ENCODE assay signal across 1 cellular context in the genomic region with DNA sequence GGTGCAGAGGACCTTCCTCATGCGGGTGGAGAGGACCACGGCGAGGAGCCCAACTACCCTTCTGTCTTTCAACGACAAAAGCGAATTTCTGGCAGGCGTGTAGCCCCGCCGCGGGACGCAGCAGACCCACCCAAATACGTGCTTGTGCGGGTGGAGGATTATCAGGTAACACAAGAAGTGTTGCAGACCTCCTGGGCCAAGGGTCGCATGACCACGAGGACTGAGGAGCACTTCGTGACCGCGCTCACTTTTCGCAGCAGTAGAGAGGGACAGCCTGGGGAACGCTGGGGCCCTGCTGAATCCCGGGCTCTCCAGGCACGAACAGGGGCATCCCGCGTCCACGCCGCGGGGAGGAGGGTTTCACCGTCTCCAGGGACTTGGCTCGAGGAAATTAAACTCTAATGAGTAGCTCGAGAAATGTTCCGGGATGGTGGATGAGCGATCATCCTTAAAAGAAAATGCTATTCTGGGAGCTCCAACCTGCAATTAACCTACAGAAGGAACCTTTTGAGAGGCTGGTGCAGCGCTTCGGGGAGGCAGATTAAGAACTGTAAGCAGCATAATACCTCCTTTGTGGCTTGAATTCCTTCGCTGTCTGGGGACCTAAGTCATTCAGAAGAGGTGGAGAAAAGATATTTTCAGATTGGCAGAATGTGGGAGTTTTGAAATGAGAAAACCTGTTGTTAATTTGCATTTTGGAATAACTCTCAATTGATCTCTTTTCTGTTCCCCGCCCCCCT.
TF ChIP-seq lines count a peak whose summit lies in the region.

No MANE protein-coding gene starts in this region.

TF ChIP-seq in endothelial cell of umbilical vein, 7 proteins besides CTCF, POLR2A, EP300 and RAD21 (continued from another document):
- TF ChIP-seq, protein P1, sequence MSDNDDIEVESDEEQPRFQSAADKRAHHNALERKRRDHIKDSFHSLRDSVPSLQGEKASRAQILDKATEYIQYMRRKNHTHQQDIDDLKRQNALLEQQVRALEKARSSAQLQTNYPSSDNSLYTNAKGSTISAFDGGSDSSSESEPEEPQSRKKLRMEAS (IDR thresholded peaks at IDR 0.05; ENCODE audit: insufficient read depth, insufficient read length), result no peak
- TF ChIP-seq EZH2 (IDR thresholded peaks at IDR 0.05; ENCODE audit: borderline replicate concordance, low read depth, low read length, severe bottlenecking) (no peak), MYC (IDR thresholded peaks at IDR 0.05; ENCODE audit: low read depth, low read length) (no peak), GATA2 (IDR thresholded peaks at IDR 0.05; ENCODE audit: insufficient read depth, insufficient read length, low read depth, low read length) (no peak), POLR2AphosphoS5 (IDR thresholded peaks at IDR 0.05; ENCODE audit: insufficient read depth, low read depth, low read length) (no peak)
